Comparison of ENCODE assay signal across 19 cellular contexts in the genomic region with DNA sequence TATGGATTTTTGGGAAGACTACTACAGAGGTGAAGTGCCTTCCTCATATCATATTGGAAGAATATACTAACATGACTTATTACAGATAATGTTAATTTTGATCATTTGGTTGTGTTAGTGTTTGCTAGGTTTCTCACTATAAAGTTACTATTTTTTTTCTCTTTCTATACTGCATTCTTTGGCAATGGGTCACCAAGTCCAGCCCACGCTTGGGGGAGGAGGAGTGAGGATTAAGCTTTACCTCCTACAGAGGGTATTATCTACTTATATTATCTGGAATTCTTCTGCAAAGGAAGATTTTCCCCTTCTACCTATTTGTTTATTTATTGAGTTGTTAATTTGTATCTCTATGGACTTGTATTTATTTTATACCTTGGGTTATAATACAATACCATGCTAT. TPM values are rescaled to one million over a fixed set of nuclear protein-coding genes. Genes with fewer than 3 reads are reported as not detected.
A peak's percentile ranks its signal among the peaks of the same experiment; 100 is the strongest.
DNase-seq lines count a peak whose midpoint lies in the region; ATAC-seq, FAIRE-seq and TF ChIP-seq lines count a peak whose summit lies in the region.
"Had no signal": no experiment of that assay in that cellular context is flagged by ENCODE, and none has a peak within 500 bp of the region (broad histone marks: within the 10 kb centered on the region; RNA-seq: fewer than 3 reads in every experiment).

No MANE protein-coding gene starts in this region.

- H3K4me2 ChIP-seq in PC-3 (ENCODE audit: low read length) (peak overlapping the region; percentile 58), fibroblast of lung (ENCODE audit: extremely low read depth, insufficient read depth, low read length) (no peak overlapping the region)

- intact Hi-C loops in PC-3 (cut with micrococcal nuclease): loop anchor here (5.0 kb wide), 1 partner anchor 60 kb away; no protein-coding TSS in a partner anchor

- no peak for FAIRE-seq in GM12892 (lab: Jason Lieb, UNC)

- TF ChIP-seq POLR2A in GM12892 (IDR thresholded peaks at IDR 0.05; ENCODE audit: low read depth, low read length): no peak

- H3F3A ChIP-seq in PC-3 (ENCODE audit: low read length, unreplicated experiment): no peaks in the 10 kb centered on the region

- H3K9me3 ChIP-seq in PC-3 (ENCODE audit: low read length) (no peaks in the 10 kb centered on the region), fibroblast of lung (ENCODE audit: control insufficient read depth, insufficient read depth, low read depth, low read length) (no peaks in the 10 kb centered on the region)
- H3K9me3 ChIP-seq: body of pancreas, sigmoid colon had no signal

- H3K27ac ChIP-seq in PC-3 (ENCODE audit: low read length): peak overlapping the region; percentile 78
- H3K27ac ChIP-seq in fibroblast of lung (ENCODE audit: insufficient read depth, low read length): no peak overlapping the region
- H3K27ac ChIP-seq: body of pancreas, C4-2B, sigmoid colon had no signal

- no peak overlapping the region for H3K9ac ChIP-seq in PC-3 (ENCODE audit: low read length)
- no peak overlapping the region for H3K9ac ChIP-seq in fibroblast of lung (ENCODE audit: insufficient read depth, low read length)

- H2AFZ ChIP-seq in PC-3 (ENCODE audit: low read length) (no peak overlapping the region), fibroblast of lung (ENCODE audit: low read length) (no peak overlapping the region)

- H3K36me3 ChIP-seq in PC-3 (ENCODE audit: low read depth, low read length) (no peaks in the 10 kb centered on the region), fibroblast of lung (ENCODE audit: control insufficient read depth, insufficient read depth, low read length) (no peaks in the 10 kb centered on the region)
- H3K36me3 ChIP-seq: sigmoid colon had no signal

- DNase-seq in GM03348 (ENCODE audit: low spot score): peak; percentile 57
- peak; percentile 65 for DNase-seq in PC-3
- DNase-seq in fibroblast of lung (ENCODE audit: low read depth in 2 of 2): peak; percentile 17 to 69
- peak; percentile 46 for DNase-seq in retinal pigment epithelial cell (ENCODE audit: low read depth)
- DNase-seq in GM12892 (ENCODE audit: insufficient read length): no peak
- DNase-seq in GF-D8 (lab: John Stamatoyannopoulos, UW): no peak
- no peak for DNase-seq in SK-N-DZ (ENCODE audit: low spot score)
- DNase-seq: activated B cell treated with CpG ODN at 0.5 μM for 24 hours; activated effector memory CD4-positive, alpha-beta T cell treated with anti-CD3 and anti-CD28 coated beads, Interleukin-2, amount 50 U/mL, for 16 hours; body of pancreas; DND-41; MM.1S; NCI-H2107; NCI-H774; RPMI8226; sigmoid colon had no signal

- no TSS peak for BruUV-seq in PC-3 (replicated peaks; lab: Mats Ljungman, UMichigan)

- POLR2A ChIA-PET in PC-3 (lab: Charles Lee; ENCODE audit: unreplicated experiment): no interaction called here

- no peaks in the 10 kb centered on the region for H3K9me2 ChIP-seq in PC-3 (replicated peaks; ENCODE audit: low read length)

- H3K4me1 ChIP-seq in PC-3 (ENCODE audit: insufficient read depth, low read length) (peaks cover 32% of the 10 kb centered on the region), fibroblast of lung (ENCODE audit: control insufficient read depth, extremely low read depth, insufficient read depth, low read length) (no peaks in the 10 kb centered on the region)
- H3K4me1 ChIP-seq: sigmoid colon had no signal

- ATAC-seq in PC-3 (peak; percentile 62), HG02852 (IDR thresholded peaks at IDR 0.05; ENCODE audit: unreplicated experiment) (no peak)
- ATAC-seq: body of pancreas; stimulated activated effector memory CD8-positive, alpha-beta T cell treated with anti-CD3 and anti-CD28 coated beads, Interleukin-12 subunit alpha, Interleukin-12 subunit beta, amount 100 ng/mL, for 72 hours had no signal

- H4K20me1 ChIP-seq in PC-3 (ENCODE audit: low read length): no peaks in the 10 kb centered on the region
- H4K20me1 ChIP-seq in fibroblast of lung (ENCODE audit: control insufficient read depth, extremely low read depth, insufficient read depth, low read length): no peaks in the 10 kb centered on the region

- TF ChIP-seq CTCF in PC-3 (conservative IDR thresholded peaks at IDR 0.05; ENCODE audit: low read depth, low read length) (no peak), fibroblast of lung (conservative IDR thresholded peaks at IDR 0.05 in 1 of 2, IDR thresholded peaks at IDR 0.05 in 1 of 2; ENCODE audit: low read depth in 1 of 2, low read length in 2 of 2) (no peak), retinal pigment epithelial cell (conservative IDR thresholded peaks at IDR 0.05; ENCODE audit: low read depth, low read length) (no peak)

- no peaks in the 10 kb centered on the region for H3K27me3 ChIP-seq in PC-3 (ENCODE audit: low read length)
- no peaks in the 10 kb centered on the region for H3K27me3 ChIP-seq in fibroblast of lung (ENCODE audit: control insufficient read depth, insufficient read depth, low read length)
- H3K27me3 ChIP-seq: body of pancreas, sigmoid colon had no signal

- H3K4me3 ChIP-seq in PC-3 (ENCODE audit: low read length) (no peak overlapping the region), fibroblast of lung (replicated peaks in 1 of 4; ENCODE audit: control extremely low read depth in 1 of 4, insufficient read depth in 1 of 4, low read depth in 3 of 4, low read length in 4 of 4) (no peak overlapping the region), retinal pigment epithelial cell (ENCODE audit: low read length) (no peak overlapping the region)
- H3K4me3 ChIP-seq: body of pancreas, sigmoid colon had no signal

- CTCF ChIA-PET in PC-3 (lab: Charles Lee): no interaction called here

- H3K79me2 ChIP-seq in PC-3 (ENCODE audit: low read length): peaks cover 70% of the 10 kb centered on the region
- peaks cover 35% of the 10 kb centered on the region for H3K79me2 ChIP-seq in fibroblast of lung (ENCODE audit: control insufficient read depth, insufficient read depth, low read length)

RNA-seq across cellular contexts. Expression of a gene that starts 31.5 kb away (rescaled TPM):
- total RNA-seq in PC-3 (2014; rRNA removed) (10.7 and 12.7 TPM in 2 replicates), fibroblast of lung (12.8 and 27.2 TPM in 2 replicates)
- polyA plus RNA-seq in fibroblast of lung: 8.5 and 12.8 TPM in 2 replicates
- 4.5 and 8.6 TPM in 2 replicates for polyA plus RNA-seq in fibroblast of lung (2012)
- polyA minus RNA-seq in fibroblast of lung (ENCODE audit: low replicate concordance): 17.2 and 19.7 TPM in 2 replicates
- polyA plus RNA-seq in GM12892 (2012; ENCODE audit: missing spikeins): 0.21 TPM
- polyA plus RNA-seq in SK-N-DZ (2014; cell fraction: cytosol; rRNA removed): 4.4 and 12.7 TPM in 2 replicates
- 11.9 and 18.7 TPM in 2 replicates for polyA plus RNA-seq in SK-N-DZ (2014; cell fraction: nucleus; rRNA removed)

Comparison
In these comparisons a context has a peak if more than half of its experiments do, and no peak if none do; other contexts are left out.
1. DNase-seq: peak in GM03348 (single experiment), PC-3 (single experiment), fibroblast of lung (2 of 2) and retinal pigment epithelial cell (single experiment); none in GM12892 (single experiment), GF-D8 (single experiment) and SK-N-DZ (single experiment).